In the genomic region with DNA sequence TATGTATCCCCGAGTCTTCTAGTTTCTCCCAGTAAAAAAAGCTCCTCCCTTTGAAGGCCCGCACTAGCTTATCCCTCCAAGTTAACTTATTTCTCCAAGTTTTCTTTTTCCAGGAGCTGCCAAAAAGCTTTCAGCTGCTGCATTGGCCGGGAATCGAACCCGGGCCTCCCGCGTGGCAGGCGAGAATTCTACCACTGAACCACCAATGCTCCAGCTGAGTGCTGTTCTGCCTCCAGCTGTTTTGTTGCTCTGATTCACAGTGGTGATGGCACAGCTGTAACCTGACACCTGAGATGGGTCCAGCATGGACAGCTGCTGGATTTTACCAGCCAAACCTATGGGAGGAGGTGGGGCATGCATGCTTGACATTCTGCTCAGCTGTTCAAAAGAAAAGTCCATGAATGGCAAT, we compare ENCODE assay signal across 8 cellular contexts. TPM values are rescaled to one million over a fixed set of nuclear protein-coding genes. Genes with fewer than 3 reads are reported as not detected.
DNase-seq lines count a peak whose midpoint lies in the region; ATAC-seq, FAIRE-seq and TF ChIP-seq lines count a peak whose summit lies in the region.

No MANE protein-coding gene starts in this region.

- no peak for ATAC-seq in HG02798 (IDR thresholded peaks at IDR 0.05; ENCODE audit: poor library complexity, unreplicated experiment)

- no peak overlapping the region for H2BK15ac ChIP-seq in H1 (ENCODE audit: low read length)

- H4K20me1 ChIP-seq in H1 (replicated peaks in 1 of 2; ENCODE audit: control insufficient read depth in 1 of 2, insufficient read depth in 2 of 2, low read length in 2 of 2) (peaks cover 3 to 4% of the 10 kb centered on the region in 2 experiments), neural progenitor cell (ENCODE audit: low read depth) (peaks cover 6% of the 10 kb centered on the region)

- no peak overlapping the region for H3K4ac ChIP-seq in H1 (replicated peaks; ENCODE audit: insufficient read length, low read depth, low read length)

- peak; percentile 97 for FAIRE-seq in H1 (lab: Jason Lieb, UNC)

- H3K36me3 ChIP-seq in H1 (ENCODE audit: control insufficient read depth in 2 of 4, insufficient read depth in 4 of 4, low read length in 3 of 4) (peaks cover 22 to 44% (median 35%) of the 10 kb centered on the region in 4 experiments), neural progenitor cell (no peaks in the 10 kb centered on the region)

- H4K91ac ChIP-seq in H1 (replicated peaks; ENCODE audit: insufficient read length, low read length): no peak overlapping the region

- H3K36me3 Mint-ChIP-seq in neural progenitor cell: peaks cover 21% of the 10 kb centered on the region
- peaks cover 49% of the 10 kb centered on the region for H3K36me3 Mint-ChIP-seq in activated naive CD4-positive, alpha-beta T cell treated with anti-CD3 and anti-CD28 coated beads, Interleukin-2, amount 10 ng/mL, durations not matched to agents 7 days and 5 days
- H3K36me3 Mint-ChIP-seq in T-helper 2 cell treated with Interferon-gamma antibody and Interleukin-4, amounts not matched to agents 5 μg/mL and 100 μg/mL, for 36 hours (ENCODE audit: low read depth): peaks cover 39% of the 10 kb centered on the region

- H3K27me3 ChIP-seq in H1 (replicated peaks in 1 of 4; ENCODE audit: control insufficient read depth in 3 of 4, extremely low read depth in 1 of 4, insufficient read depth in 3 of 4, low read length in 3 of 4): no peaks in the 10 kb centered on the region
- H3K27me3 ChIP-seq in neural progenitor cell: no peaks in the 10 kb centered on the region

- 64% methylated on average over 8 of the region's 8 CpGs; no CpG with 5 or more reads in 1 of the 2 experiments for WGBS in H1 (ENCODE audit: extremely low coverage in 1 of 2, insufficient coverage in 1 of 2, insufficient read length in 1 of 2, insufficient replicate concordance in 2 of 2, low coverage in 1 of 2, low lambda C conversion rate in 2 of 2, missing lambda C conversion rate in 1 of 2), 2 experiments

- H3K79me2 ChIP-seq in H1 (ENCODE audit: control insufficient read depth in 1 of 2, insufficient read depth in 2 of 2, low read length in 2 of 2) (no peaks in the 10 kb centered on the region), neural progenitor cell (ENCODE audit: low read depth) (no peaks in the 10 kb centered on the region)

- no peak overlapping the region for H3K23ac ChIP-seq in H1 (ENCODE audit: insufficient read length)

- no peak overlapping the region for H3K27ac ChIP-seq in H1 (ENCODE audit: low read depth, low read length)
- H3K27ac ChIP-seq in neural progenitor cell: no peak overlapping the region

- H3K9ac ChIP-seq in H1 (replicated peaks in 1 of 4; ENCODE audit: extremely low read depth in 1 of 4, low read depth in 3 of 4, low read length in 3 of 4): no peak overlapping the region
- no peak overlapping the region for H3K9ac ChIP-seq in neural progenitor cell

- no peak for TF ChIP-seq POLR2A in H1 (IDR thresholded peaks at IDR 0.05; ENCODE audit: control extremely low read depth in 1 of 2, low read depth in 2 of 2, low read length in 2 of 2)

- H3K9me3 ChIP-seq in H1 (ENCODE audit: insufficient read depth in 2 of 2, low read depth in 1 of 2, low read length in 1 of 2): peaks cover 3 to 5% of the 10 kb centered on the region in 2 experiments; a peak in 1 of 4 replicates
- H3K9me3 ChIP-seq in neural progenitor cell (ENCODE audit: low read depth): no peaks in the 10 kb centered on the region

- no peak overlapping the region for H3K18ac ChIP-seq in H1 (ENCODE audit: extremely low read depth, low read length)

- peaks cover 15% of the 10 kb centered on the region for H3F3A ChIP-seq in neural progenitor cell (ENCODE audit: low read depth)

- no peak overlapping the region for H4K8ac ChIP-seq in H1 (ENCODE audit: extremely low read depth, insufficient read depth, low read length)

- TF ChIP-seq EP300 in H1 (IDR thresholded peaks at IDR 0.05; ENCODE audit: borderline replicate concordance in 1 of 2, low read depth in 2 of 2, low read length in 2 of 2): no peak

- H2BK120ac ChIP-seq in H1 (replicated peaks; ENCODE audit: low read depth, low read length): no peak overlapping the region

- H3K4me1 ChIP-seq in H1 (replicated peaks in 1 of 4; ENCODE audit: control insufficient read depth in 3 of 4, insufficient read depth in 4 of 4, low read length in 3 of 4) (no peaks in the 10 kb centered on the region; a peak in 1 of 7 replicates), neural progenitor cell (peaks cover 3% of the 10 kb centered on the region)

- peak overlapping the region; percentile 64 for H3K4me3 Mint-ChIP-seq in neural progenitor cell
- no peak overlapping the region for H3K4me3 Mint-ChIP-seq in activated naive CD4-positive, alpha-beta T cell treated with anti-CD3 and anti-CD28 coated beads, Interleukin-2, amount 10 ng/mL, durations not matched to agents 7 days and 5 days
- no peak overlapping the region for H3K4me3 Mint-ChIP-seq in T-helper 2 cell treated with Interferon-gamma antibody and Interleukin-4, amounts not matched to agents 5 μg/mL and 100 μg/mL, for 36 hours

- CTCF ChIA-PET in H1 (lab: Charles Lee; ENCODE audit: partially characterized antibody): interaction anchor here (0.7 to 3.4 kb wide), 4 partner anchors 8 to 123 kb away, joined by 3 to 22 read pairs (median 4); no protein-coding TSS in a partner anchor
- CTCF ChIA-PET in activated naive CD4-positive, alpha-beta T cell treated with anti-CD3 and anti-CD28 coated beads, Interleukin-2, amount 10 ng/mL, durations not matched to agents 7 days and 5 days (lab: Charles Lee): interaction anchor here (3.0 kb wide), 1 partner anchor 8 kb away, joined by 13 read pairs; no protein-coding TSS in a partner anchor

- DNase-seq in DMS53 treated with DMSO at 0.1 percent for 48 hours (lab: John Stamatoyannopoulos, UW; ENCODE audit: unreplicated experiment) (peak; percentile 56), NCI-H510A treated with DMSO at 0.1 percent for 48 hours (lab: John Stamatoyannopoulos, UW) (peak; percentile 32), H1 (ENCODE audit: low read depth in 1 of 2, low spot score in 2 of 2) (peak; percentile 74 to 87), neural progenitor cell (ENCODE audit: low spot score) (peak; percentile 92)
- DNase-seq in activated naive CD4-positive, alpha-beta T cell treated with anti-CD3 and anti-CD28 coated beads, Interleukin-2, amount 10 ng/mL, durations not matched to agents 7 days and 5 days: no peak
- DNase-seq in T-helper 2 cell treated with Interferon-gamma antibody and Interleukin-4, amounts not matched to agents 5 μg/mL and 100 μg/mL, for 36 hours (ENCODE audit: low spot score): no peak
- DNase-seq in stimulated activated CD4-positive, alpha-beta T cell treated with anti-CD3 and anti-CD28 coated beads, Interleukin-4, amount 100 ng/mL, for 24 hours: no peak

- H3K79me1 ChIP-seq in H1 (ENCODE audit: low read depth, low read length): no peaks in the 10 kb centered on the region

- H3K4me1 Mint-ChIP-seq in neural progenitor cell: peaks cover 8% of the 10 kb centered on the region
- H3K4me1 Mint-ChIP-seq in activated naive CD4-positive, alpha-beta T cell treated with anti-CD3 and anti-CD28 coated beads, Interleukin-2, amount 10 ng/mL, durations not matched to agents 7 days and 5 days: no peaks in the 10 kb centered on the region
- H3K4me1 Mint-ChIP-seq in T-helper 2 cell treated with Interferon-gamma antibody and Interleukin-4, amounts not matched to agents 5 μg/mL and 100 μg/mL, for 36 hours (ENCODE audit: low read depth): no peaks in the 10 kb centered on the region

- TF ChIP-seq RAD21 in H1 (IDR thresholded peaks at IDR 0.05 in 1 of 2, conservative IDR thresholded peaks at IDR 0.05 in 1 of 2; ENCODE audit: low read depth in 2 of 2, low read length in 2 of 2): no peak

- no peak overlapping the region for H3K56ac ChIP-seq in H1 (replicated peaks; ENCODE audit: insufficient read length, low read depth, low read length)

- H3K14ac ChIP-seq in H1 (ENCODE audit: insufficient read length): no peak overlapping the region

- TF ChIP-seq CTCF in H1 (IDR thresholded peaks at IDR 0.05; ENCODE audit: control extremely low read depth in 1 of 3, insufficient read depth in 1 of 3, low read depth in 1 of 3, low read length in 3 of 3): no peak
- TF ChIP-seq CTCF in neural progenitor cell (IDR thresholded peaks at IDR 0.05): no peak

- H2BK5ac ChIP-seq in H1 (ENCODE audit: low read depth, low read length): no peak overlapping the region

- H3K27me3 Mint-ChIP-seq in neural progenitor cell (ENCODE audit: insufficient read depth, low read depth): peaks cover 7% of the 10 kb centered on the region
- H3K27me3 Mint-ChIP-seq in activated naive CD4-positive, alpha-beta T cell treated with anti-CD3 and anti-CD28 coated beads, Interleukin-2, amount 10 ng/mL, durations not matched to agents 7 days and 5 days: no peaks in the 10 kb centered on the region
- no peaks in the 10 kb centered on the region for H3K27me3 Mint-ChIP-seq in T-helper 2 cell treated with Interferon-gamma antibody and Interleukin-4, amounts not matched to agents 5 μg/mL and 100 μg/mL, for 36 hours (ENCODE audit: low read depth)

- H2BK12ac ChIP-seq in H1 (ENCODE audit: low read depth, low read length): no peak overlapping the region

- H4K5ac ChIP-seq in H1 (ENCODE audit: insufficient read length, low read depth, low read length): no peak overlapping the region

- peak overlapping the region; percentile 71 for H3K27ac Mint-ChIP-seq in neural progenitor cell
- H3K27ac Mint-ChIP-seq in activated naive CD4-positive, alpha-beta T cell treated with anti-CD3 and anti-CD28 coated beads, Interleukin-2, amount 10 ng/mL, durations not matched to agents 7 days and 5 days: no peak overlapping the region
- no peak overlapping the region for H3K27ac Mint-ChIP-seq in T-helper 2 cell treated with Interferon-gamma antibody and Interleukin-4, amounts not matched to agents 5 μg/mL and 100 μg/mL, for 36 hours

- no peak overlapping the region for H2BK20ac ChIP-seq in H1 (ENCODE audit: low read length)

- H3K4me2 ChIP-seq in H1 (ENCODE audit: insufficient read depth in 1 of 2, low read depth in 2 of 2, low read length in 2 of 2): no peak overlapping the region
- H3K4me2 ChIP-seq in neural progenitor cell: no peak overlapping the region

- no peaks in the 10 kb centered on the region for H3K23me2 ChIP-seq in H1 (ENCODE audit: low read depth, low read length)

- no peak overlapping the region for H3K4me3 ChIP-seq in H1 (ENCODE audit: extremely low read depth in 1 of 4, insufficient read depth in 2 of 4, low read depth in 3 of 4, low read length in 4 of 4)
- H3K4me3 ChIP-seq in neural progenitor cell: no peak overlapping the region

- POLR2A ChIA-PET in H1 (lab: Charles Lee; ENCODE audit: partially characterized antibody): interaction anchor here (1.0 to 2.2 kb wide), 4 partner anchors 9 to 97 kb away, joined by 3 to 6 read pairs (median 4); no protein-coding TSS in a partner anchor

- H2AK5ac ChIP-seq in H1 (ENCODE audit: low read depth, low read length): no peak overlapping the region

- peaks cover 2% of the 10 kb centered on the region for H3K9me3 Mint-ChIP-seq in neural progenitor cell
- H3K9me3 Mint-ChIP-seq in activated naive CD4-positive, alpha-beta T cell treated with anti-CD3 and anti-CD28 coated beads, Interleukin-2, amount 10 ng/mL, durations not matched to agents 7 days and 5 days: no peaks in the 10 kb centered on the region
- no peaks in the 10 kb centered on the region for H3K9me3 Mint-ChIP-seq in T-helper 2 cell treated with Interferon-gamma antibody and Interleukin-4, amounts not matched to agents 5 μg/mL and 100 μg/mL, for 36 hours

- H2AFZ ChIP-seq in H1 (ENCODE audit: low read length) (no peak overlapping the region), neural progenitor cell (replicated peaks) (no peak overlapping the region)

RNA-seq across cellular contexts. Expression of gene VAC14, which starts 22.1 kb away (rescaled TPM):
- total RNA-seq in H1 (2021; fragmentation: NEBNext Ultra II Directional; extraction: Animal tissue kit (Norgen Biotek cat#: 25700)): 52.8 and 56.0 TPM in 2 replicates
- 108 and 113 TPM in 2 replicates for polyA plus RNA-seq in H1 (2011; rRNA removed)
- 54.9 TPM for polyA plus RNA-seq in H1 (2011; cell fraction: cytosol; rRNA removed)
- 102 TPM for polyA plus RNA-seq in H1 (2011; cell fraction: nucleus; rRNA removed)
- 42.1 to 66.4 TPM (median 62.1 TPM) in 4 replicates for polyA plus RNA-seq in H1 (2012, experiment 1 of 2)
- 81.7 TPM for polyA plus RNA-seq in H1 (2012, experiment 2 of 2)
- 35.5 TPM for polyA plus RNA-seq in H1 (2013, experiment 1 of 2)
- 32.4 TPM for polyA plus RNA-seq in H1 (2013, experiment 2 of 2)
- polyA minus RNA-seq in H1 (2011; rRNA and poly(A)+ RNA removed): 76.8 and 86.7 TPM in 2 replicates
- 43.9 TPM for polyA minus RNA-seq in H1 (2011; cell fraction: cytosol; rRNA and poly(A)+ RNA removed)
- 51.4 TPM for polyA minus RNA-seq in H1 (2011; cell fraction: nucleus; rRNA and poly(A)+ RNA removed)
- total RNA-seq in neural progenitor cell (ENCODE audit: low replicate concordance): 16.1 and 50.3 TPM in 2 replicates

Comparison
In these comparisons a context has a peak if more than half of its experiments do, and no peak if none do; other contexts are left out.
1. DNase-seq: peak in DMS53 treated with DMSO at 0.1 percent for 48 hours (single experiment), NCI-H510A treated with DMSO at 0.1 percent for 48 hours (single experiment), H1 (2 of 2) and neural progenitor cell (single experiment); none in activated naive CD4-positive, alpha-beta T cell treated with anti-CD3 and anti-CD28 coated beads, Interleukin-2, amount 10 ng/mL, durations not matched to agents 7 days and 5 days (single experiment), T-helper 2 cell treated with Interferon-gamma antibody and Interleukin-4, amounts not matched to agents 5 μg/mL and 100 μg/mL, for 36 hours (single experiment) and stimulated activated CD4-positive, alpha-beta T cell treated with anti-CD3 and anti-CD28 coated beads, Interleukin-4, amount 100 ng/mL, for 24 hours (single experiment).